In the genomic region with DNA sequence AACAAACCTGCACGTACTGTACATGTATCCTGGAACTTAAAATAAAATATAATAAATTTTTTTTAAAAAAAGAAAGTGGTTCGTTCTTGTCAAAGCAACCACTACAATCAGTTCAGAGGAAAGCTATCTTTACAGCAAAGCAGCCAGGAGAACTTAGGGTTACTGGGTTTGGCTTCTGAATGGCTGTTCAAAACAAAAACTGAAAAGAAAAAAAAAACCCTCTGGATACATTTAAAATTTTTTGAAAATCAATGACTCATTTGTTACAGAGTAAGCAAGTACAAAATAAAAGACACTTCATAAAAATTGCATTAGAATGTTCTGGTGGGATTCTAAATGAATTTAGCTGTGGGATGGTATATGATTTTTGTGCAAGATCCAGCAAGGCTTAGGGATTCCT, we compare ENCODE assay signal across 19 cellular contexts. TPM values are rescaled to one million over a fixed set of nuclear protein-coding genes. Genes with fewer than 3 reads are reported as not detected.
DNase-seq lines count a peak whose midpoint lies in the region; ATAC-seq and TF ChIP-seq lines count a peak whose summit lies in the region.
"Had no signal": no experiment of that assay in that cellular context is flagged by ENCODE, and none has a peak within 500 bp of the region (broad histone marks: within the 10 kb centered on the region; RNA-seq: fewer than 3 reads in every experiment).

No MANE protein-coding gene starts in this region.

- H3K9me3 Mint-ChIP-seq in nephron: no peaks in the 10 kb centered on the region
- no peaks in the 10 kb centered on the region for H3K9me3 Mint-ChIP-seq in CD8-positive, alpha-beta T cell
- H3K9me3 Mint-ChIP-seq: CD14-positive monocyte had no signal

- no peak overlapping the region for H3K4me3 Mint-ChIP-seq in nephron
- H3K4me3 Mint-ChIP-seq in CD8-positive, alpha-beta T cell: no peak overlapping the region
- H3K4me3 Mint-ChIP-seq: CD14-positive monocyte had no signal

- H3K4me1 ChIP-seq in heart right ventricle: peaks cover 0 to 48% (median 9%) of the 10 kb centered on the region in 9 donors
- H3K4me1 ChIP-seq in tibial nerve: peaks cover 4 to 60% (median 28%) of the 10 kb centered on the region in 4 donors
- peaks cover 7% of the 10 kb centered on the region for H3K4me1 ChIP-seq in CD8-positive, alpha-beta T cell (ENCODE audit: insufficient read depth, low read length)

- 86 to 89% methylated on average over 2 of the region's 2 CpGs for WGBS in heart right ventricle, 2 donors
- WGBS in tibial nerve, 2 donors: 44 to 56% methylated on average over 2 of the region's 2 CpGs

- no peaks in the 10 kb centered on the region for H3K36me3 ChIP-seq in heart right ventricle
- no peaks in the 10 kb centered on the region for H3K36me3 ChIP-seq in tibial nerve
- H3K36me3 ChIP-seq in CD8-positive, alpha-beta T cell (ENCODE audit: insufficient read depth, low read length): no peaks in the 10 kb centered on the region
- H3K36me3 ChIP-seq: Peyer's patch had no signal

- no peaks in the 10 kb centered on the region for H3K36me3 Mint-ChIP-seq in nephron (ENCODE audit: low read depth)
- no peaks in the 10 kb centered on the region for H3K36me3 Mint-ChIP-seq in CD8-positive, alpha-beta T cell
- H3K36me3 Mint-ChIP-seq: CD14-positive monocyte had no signal

- H3K27me3 Mint-ChIP-seq in nephron (ENCODE audit: low read depth): no peaks in the 10 kb centered on the region
- no peaks in the 10 kb centered on the region for H3K27me3 Mint-ChIP-seq in CD8-positive, alpha-beta T cell (ENCODE audit: low read depth)

- peaks cover 56% of the 10 kb centered on the region for H3K4me1 Mint-ChIP-seq in nephron
- H3K4me1 Mint-ChIP-seq in CD8-positive, alpha-beta T cell (ENCODE audit: low read depth): peaks cover 16% of the 10 kb centered on the region

- H3K27me3 ChIP-seq in heart right ventricle: no peaks in the 10 kb centered on the region
- H3K27me3 ChIP-seq in tibial nerve: no peaks in the 10 kb centered on the region
- H3K27me3 ChIP-seq in CD8-positive, alpha-beta T cell (ENCODE audit: insufficient read depth, low read length): no peaks in the 10 kb centered on the region
- H3K27me3 ChIP-seq: Peyer's patch had no signal

- ATAC-seq in heart right ventricle (no peak), left cardiac atrium (no peak)
- no peak for ATAC-seq in CD8-positive, alpha-beta T cell

- TF ChIP-seq POLR2A in tibial nerve (IDR thresholded peaks at IDR 0.05): no peak

- POLR2A ChIA-PET in CD8-positive, alpha-beta T cell (lab: Charles Lee): no interaction called here

- H3K4me3 ChIP-seq in heart right ventricle: no peak overlapping the region
- H3K4me3 ChIP-seq in coronary artery: no peak overlapping the region
- no peak overlapping the region for H3K4me3 ChIP-seq in tibial nerve
- H3K4me3 ChIP-seq in CD8-positive, alpha-beta T cell (ENCODE audit: low read depth, low read length): no peak overlapping the region
- H3K4me3 ChIP-seq: Peyer's patch had no signal

- intact Hi-C loops in heart right ventricle (cut with DNase I) (loop anchor here in 5 of 10 donors (5.0 to 10.0 kb wide), 4 partner anchors 82 to 128 kb away; no protein-coding TSS in a partner anchor), left cardiac atrium (cut with DNase I) (loop anchor here in 1 of 2 donors (10.0 kb wide), 1 partner anchor 94 kb away; no protein-coding TSS in a partner anchor)
- intact Hi-C loops in CD8-positive, alpha-beta T cell (cut with DNase I, micrococcal nuclease): loop anchor here (2.0 kb wide), 3 partner anchors 28 to 124 kb away; partner anchors contain the start of genes ADD3 (in 1 of the 2) and XPNPEP1 (in 1 of the 2)

- DNase-seq in heart right ventricle: no peak
- no peak for DNase-seq in left cardiac atrium
- no peak for DNase-seq in coronary artery (ENCODE audit: low spot score)
- DNase-seq in tibial nerve (ENCODE audit: low spot score in 2 of 2): no peak
- DNase-seq in DMS53 treated with DMSO at 0.1 percent for 48 hours (lab: John Stamatoyannopoulos, UW; ENCODE audit: unreplicated experiment): no peak
- DNase-seq in CD8-positive, alpha-beta T cell: no peak
- no peak for DNase-seq in middle frontal gyrus (ENCODE audit: extremely low spot score, low spot score)
- DNase-seq: DMS 273 treated with DMSO at 0.1 percent for 48 hours; KBM-7; MV-4-11; NCI-H187; NCI-H2107; NCI-H510A; NCI-H748 treated with DMSO at 0.1 percent for 48 hours; NK-92 treated with Interleukin-12 subunit alpha and Interleukin-12 subunit beta, amount 100 ng/mL, for 24 hours; Peyer's patch had no signal

- no peak for TF ChIP-seq EP300 in tibial nerve (IDR thresholded peaks at IDR 0.05)

- H3K9me3 ChIP-seq in heart right ventricle (no peaks in the 10 kb centered on the region), tibial nerve (no peaks in the 10 kb centered on the region)
- H3K9me3 ChIP-seq in CD8-positive, alpha-beta T cell (ENCODE audit: low read length): no peaks in the 10 kb centered on the region
- H3K9me3 ChIP-seq: Peyer's patch had no signal

- CTCF ChIA-PET in CD8-positive, alpha-beta T cell (lab: Charles Lee): interaction anchor here (1.0 to 3.5 kb wide), 14 partner anchors 9 to 327 kb away, joined by 3 to 24 read pairs (median 6); no protein-coding TSS in a partner anchor

- TF ChIP-seq CTCF in heart right ventricle (IDR thresholded peaks at IDR 0.05) (no peak), coronary artery (IDR thresholded peaks at IDR 0.05) (no peak), nephron (IDR thresholded peaks at IDR 0.05; ENCODE audit: unreplicated experiment in 3 of 3) (no peak), tibial nerve (IDR thresholded peaks at IDR 0.05) (no peak)
- no peak for TF ChIP-seq CTCF in CD8-positive, alpha-beta T cell (IDR thresholded peaks at IDR 0.05)

- H3K27ac ChIP-seq in heart right ventricle: peak overlapping the region in 6 of 10 donors; percentile 0 to 70 (median 22)
- H3K27ac ChIP-seq in coronary artery: peak overlapping the region; percentile 7 to 18
- peak overlapping the region; percentile 38 to 86 (median 63) for H3K27ac ChIP-seq in tibial nerve
- no peak overlapping the region for H3K27ac ChIP-seq in CD8-positive, alpha-beta T cell (ENCODE audit: low read depth, low read length)
- H3K27ac ChIP-seq: 22Rv1, Peyer's patch had no signal

- H3K27ac Mint-ChIP-seq in nephron: peak overlapping the region in 2 of 3 experiments; percentile 43 to 89
- H3K27ac Mint-ChIP-seq in CD8-positive, alpha-beta T cell: no peak overlapping the region

RNA-seq across cellular contexts. Expression of gene ADD3, which starts 28.6 kb away (rescaled TPM):
- 100 to 1,000 TPM in 2 of 10 donors, 10 to 100 TPM in 8; 62.5 to 106 (median 89.5) TPM for total RNA-seq in heart right ventricle
- 10 to 100 TPM; 28.0 to 63.2 TPM for polyA plus RNA-seq in heart right ventricle
- total RNA-seq in left cardiac atrium: 100 to 1,000 TPM in 1 of 2 donors, 10 to 100 TPM in 1; 75.2 to 125 TPM
- 100 to 1,000 TPM; 208 to 639 (median 443) TPM for total RNA-seq in tibial nerve
- total RNA-seq in CD8-positive, alpha-beta T cell: 100 to 1,000 TPM; 135 to 148 TPM

RNA-seq across cellular contexts. Expression of gene XPNPEP1, which starts 55.9 kb away (rescaled TPM):
- total RNA-seq in heart right ventricle (10 to 100 TPM; 35.8 to 51.6 (median 43.5) TPM), left cardiac atrium (10 to 100 TPM; 36.3 to 40.7 TPM), tibial nerve (10 to 100 TPM; 41.0 to 99.3 (median 62.4) TPM)
- polyA plus RNA-seq in heart right ventricle: 10 to 100 TPM; 15.9 to 33.2 TPM
- 10 to 100 TPM; 50.4 to 54.7 TPM for total RNA-seq in CD8-positive, alpha-beta T cell
